ENCODE assay signal across 22 cellular contexts in genomic region chr1:198879711-198880306, GRCh38.
DNase-seq lines count a peak whose midpoint lies in the region; ATAC-seq and TF ChIP-seq lines count a peak whose summit lies in the region.
"Had no signal": no experiment of that assay in that cellular context is flagged by ENCODE, and none has a peak within 500 bp of the region (broad histone marks: within the 10 kb centered on the region; RNA-seq: fewer than 3 reads in every experiment).

No MANE protein-coding gene starts in this region.

- H3K4me1 ChIP-seq in esophagus squamous epithelium = no peaks in the 10 kb centered on the region
- H3K4me1 ChIP-seq: breast epithelium had no signal

- H3K27ac ChIP-seq in esophagus squamous epithelium = no peak overlapping the region
- H3K27ac ChIP-seq: breast epithelium had no signal

- peaks cover 4% of the 10 kb centered on the region for H3K9me3 Mint-ChIP-seq in activated T-helper 2 cell treated with anti-CD3 and anti-CD28 coated beads, Interferon-gamma antibody, Interleukin-2, Interleukin-4, amounts not matched to agents 10 μg/mL and 5 μg/mL and 100 μg/mL, durations not matched to agents 14 hours and 24 hours and 36 hours
- H3K9me3 Mint-ChIP-seq: nephron progenitor cell had no signal

- no peaks in the 10 kb centered on the region for H3K36me3 ChIP-seq in esophagus squamous epithelium
- H3K36me3 ChIP-seq: breast epithelium had no signal

- H3K4me1 Mint-ChIP-seq in activated T-helper 2 cell treated with anti-CD3 and anti-CD28 coated beads, Interferon-gamma antibody, Interleukin-2, Interleukin-4, amounts not matched to agents 10 μg/mL and 5 μg/mL and 100 μg/mL, durations not matched to agents 14 hours and 24 hours and 36 hours (ENCODE audit: low read depth) = peaks cover 40% of the 10 kb centered on the region
- H3K4me1 Mint-ChIP-seq: T-helper 17 cell had no signal

- H3K36me3 Mint-ChIP-seq in activated T-helper 2 cell treated with anti-CD3 and anti-CD28 coated beads, Interferon-gamma antibody, Interleukin-2, Interleukin-4, amounts not matched to agents 10 μg/mL and 5 μg/mL and 100 μg/mL, durations not matched to agents 14 hours and 24 hours and 36 hours (ENCODE audit: low read depth) = peaks cover 41% of the 10 kb centered on the region

- no peaks in the 10 kb centered on the region for H3K27me3 Mint-ChIP-seq in activated T-helper 2 cell treated with anti-CD3 and anti-CD28 coated beads, Interferon-gamma antibody, Interleukin-2, Interleukin-4, amounts not matched to agents 10 μg/mL and 5 μg/mL and 100 μg/mL, durations not matched to agents 14 hours and 24 hours and 36 hours (ENCODE audit: low read depth)
- H3K27me3 Mint-ChIP-seq: activated B cell treated with CpG ODN at 0.5 μM for 24 hours; activated CD8-positive, alpha-beta memory T cell treated with anti-CD3 and anti-CD28 coated beads, Interleukin-2, amount 10 ng/mL, durations not matched to agents 7 days and 5 days; T-helper 17 cell had no signal

- peak; percentile 65 for DNase-seq in A172 (ENCODE audit: low spot score)
- DNase-seq in ELR (ENCODE audit: low read depth) = peak; percentile 52
- no peak for DNase-seq in activated T-helper 2 cell treated with anti-CD3 and anti-CD28 coated beads, Interferon-gamma antibody, Interleukin-2, Interleukin-4, amounts not matched to agents 10 μg/mL and 5 μg/mL and 100 μg/mL, durations not matched to agents 14 hours and 24 hours and 36 hours (ENCODE audit: low spot score)
- peak; percentile 54 for DNase-seq in iris pigment epithelial cell (ENCODE audit: low read depth)
- no peak for DNase-seq in superior temporal gyrus (ENCODE audit: extremely low spot score)
- no peak for DNase-seq in esophagus squamous epithelium (lab: John Stamatoyannopoulos, UW)
- DNase-seq: activated B cell treated with CpG ODN at 0.5 μM for 24 hours; activated CD8-positive, alpha-beta memory T cell treated with anti-CD3 and anti-CD28 coated beads, Interleukin-2, amount 10 ng/mL, durations not matched to agents 7 days and 5 days; dermis blood vessel endothelial cell; GDM1; islet precursor cell; MM.1S; NCI-H187; NCI-H345; nephron progenitor cell; NK-92 treated with Interleukin-12 subunit alpha and Interleukin-12 subunit beta, amount 100 ng/mL, for 24 hours; stimulated activated naive CD4-positive, alpha-beta T cell; T-helper 17 cell had no signal

- H3K27ac Mint-ChIP-seq in activated T-helper 2 cell treated with anti-CD3 and anti-CD28 coated beads, Interferon-gamma antibody, Interleukin-2, Interleukin-4, amounts not matched to agents 10 μg/mL and 5 μg/mL and 100 μg/mL, durations not matched to agents 14 hours and 24 hours and 36 hours = peak overlapping the region; percentile 19
- H3K27ac Mint-ChIP-seq: activated B cell treated with CpG ODN at 0.5 μM for 24 hours; activated CD8-positive, alpha-beta memory T cell treated with anti-CD3 and anti-CD28 coated beads, Interleukin-2, amount 10 ng/mL, durations not matched to agents 7 days and 5 days; nephron progenitor cell; T-helper 17 cell had no signal

- no peak for TF ChIP-seq CTCF in esophagus squamous epithelium (IDR thresholded peaks at IDR 0.05)

- no peak overlapping the region for H3K4me3 Mint-ChIP-seq in activated T-helper 2 cell treated with anti-CD3 and anti-CD28 coated beads, Interferon-gamma antibody, Interleukin-2, Interleukin-4, amounts not matched to agents 10 μg/mL and 5 μg/mL and 100 μg/mL, durations not matched to agents 14 hours and 24 hours and 36 hours (ENCODE audit: low read depth)
- H3K4me3 Mint-ChIP-seq: activated B cell treated with CpG ODN at 0.5 μM for 24 hours; activated CD8-positive, alpha-beta memory T cell treated with anti-CD3 and anti-CD28 coated beads, Interleukin-2, amount 10 ng/mL, durations not matched to agents 7 days and 5 days; nephron progenitor cell; T-helper 17 cell had no signal

- H3K27me3 ChIP-seq in esophagus squamous epithelium = no peaks in the 10 kb centered on the region
- H3K27me3 ChIP-seq: breast epithelium had no signal

- WGBS in esophagus squamous epithelium, 2 donors = 66 to 75% methylated on average over 5 of the region's 5 CpGs

- ATAC-seq in GM19395 (IDR thresholded peaks at IDR 0.05; ENCODE audit: unreplicated experiment) = no peak
- ATAC-seq in HG02840 (IDR thresholded peaks at IDR 0.05; ENCODE audit: low FRiP score, unreplicated experiment) = no peak
- ATAC-seq: activated CD8-positive, alpha-beta memory T cell treated with anti-CD3 and anti-CD28 coated beads, Interleukin-2, amount 10 ng/mL, durations not matched to agents 7 days and 5 days; GM12878; T-helper 17 cell had no signal

- H3K4me3 ChIP-seq in esophagus squamous epithelium = no peak overlapping the region
- H3K4me3 ChIP-seq: breast epithelium, GM12878 had no signal

- H3K9me3 ChIP-seq in esophagus squamous epithelium = no peaks in the 10 kb centered on the region
- H3K9me3 ChIP-seq: breast epithelium had no signal

- intact Hi-C loops in activated T-helper 2 cell treated with anti-CD3 and anti-CD28 coated beads, Interferon-gamma antibody, Interleukin-2, Interleukin-4, amounts not matched to agents 10 μg/mL and 5 μg/mL and 100 μg/mL, durations not matched to agents 14 hours and 24 hours and 36 hours (cut with micrococcal nuclease) = loop anchor here (5.0 kb wide), 3 partner anchors 57 to 292 kb away; no protein-coding TSS in a partner anchor
- intact Hi-C loops in esophagus squamous epithelium (cut with DNase I) = no loop called here

- TF ChIP-seq POLR2A in esophagus squamous epithelium (IDR thresholded peaks at IDR 0.05) = no peak

Comparison
In these comparisons a context has a peak if more than half of its experiments do, and no peak if none do; other contexts are left out.
1. DNase-seq: peak in A172 (single experiment), ELR (single experiment) and iris pigment epithelial cell (single experiment); none in activated T-helper 2 cell treated with anti-CD3 and anti-CD28 coated beads, Interferon-gamma antibody, Interleukin-2, Interleukin-4, amounts not matched to agents 10 μg/mL and 5 μg/mL and 100 μg/mL, durations not matched to agents 14 hours and 24 hours and 36 hours (single experiment), superior temporal gyrus (single experiment) and esophagus squamous epithelium (single experiment).